17 cellular contexts compared by ENCODE assay signal in the genomic region with DNA sequence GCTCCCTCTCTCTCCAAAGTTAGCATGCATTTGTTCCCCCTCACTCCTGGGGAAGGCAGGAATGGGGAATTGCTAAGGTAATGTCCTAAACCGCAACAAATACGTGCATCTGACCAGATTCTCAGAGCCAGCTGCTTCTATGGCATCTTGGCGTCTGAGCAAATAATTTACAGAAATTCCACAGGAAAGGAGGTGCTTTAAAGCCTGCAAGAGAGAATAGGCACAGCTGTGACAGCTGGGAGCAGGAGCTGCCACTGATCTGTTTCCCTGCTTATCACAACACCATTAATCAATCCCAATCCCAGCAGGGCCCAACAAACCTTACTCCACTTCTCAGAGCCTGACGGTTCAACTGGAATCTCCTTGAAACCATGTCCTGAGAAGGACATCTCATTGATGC.
A peak's percentile ranks its signal among the peaks of the same experiment; 100 is the strongest.
DNase-seq lines count a peak whose midpoint lies in the region; TF ChIP-seq lines count a peak whose summit lies in the region.
"Had no signal": no experiment of that assay in that cellular context is flagged by ENCODE, and none has a peak within 500 bp of the region (broad histone marks: within the 10 kb centered on the region; RNA-seq: fewer than 3 reads in every experiment).

No MANE protein-coding gene starts in this region.

- WGBS in mesenchymal stem cell: 78% methylated on average over 3 of the region's 4 CpGs

- no peak overlapping the region for H3K23ac ChIP-seq in mesenchymal stem cell (ENCODE audit: low read length in 2 of 2)

- no peak overlapping the region for H3K9ac ChIP-seq in mesenchymal stem cell (ENCODE audit: low read length)

- POLR2A ChIA-PET in HEK293T (lab: Yijun Ruan, JAX) (no interaction called here), GM10248 (lab: Yijun Ruan, JAX) (interaction anchor here (0.5 kb wide), 1 partner anchor 34 kb away, joined by 3 read pairs; no protein-coding TSS in a partner anchor)

- no peak overlapping the region for H2AK5ac ChIP-seq in mesenchymal stem cell (ENCODE audit: low read length, severe bottlenecking)

- no peaks in the 10 kb centered on the region for H3K36me3 ChIP-seq in SJCRH30
- H3K36me3 ChIP-seq in mesenchymal stem cell (ENCODE audit: control insufficient read depth in 1 of 2, insufficient read depth in 2 of 2, low read depth in 1 of 2, low read length in 2 of 2): no peaks in the 10 kb centered on the region
- H3K36me3 ChIP-seq: SJSA1 had no signal

- no peaks in the 10 kb centered on the region for H3K79me1 ChIP-seq in mesenchymal stem cell (replicated peaks; ENCODE audit: low read length, poor library complexity, severe bottlenecking)

- peak overlapping the region; percentile 5 for H3K4me2 ChIP-seq in mesenchymal stem cell (ENCODE audit: low read length, poor library complexity, severe bottlenecking)

- no peak overlapping the region for H2BK120ac ChIP-seq in mesenchymal stem cell (ENCODE audit: low read depth, low read length)

- no peak for TF ChIP-seq CTCF in GM10248 (IDR thresholded peaks at IDR 0.05; ENCODE audit: control extremely low read depth, extremely low read depth, low read depth, missing control alignments)

- CTCF ChIA-PET in HEK293T (lab: Yijun Ruan, JAX) (interaction anchor here (1.2 kb wide), 1 partner anchor 13 kb away, joined by 3 read pairs; no protein-coding TSS in a partner anchor), GM10248 (lab: Yijun Ruan, JAX) (interaction anchor here (0.9 to 1.2 kb wide), 2 partner anchors 10 kb away, joined by 3 read pairs; no protein-coding TSS in a partner anchor)

- H3K27ac ChIP-seq in SJCRH30: no peak overlapping the region
- peak overlapping the region; percentile 83 for H3K27ac ChIP-seq in mesenchymal stem cell (ENCODE audit: low read length, poor library complexity, severe bottlenecking)
- H3K27ac ChIP-seq: SJSA1 had no signal

- no peak overlapping the region for H3K18ac ChIP-seq in mesenchymal stem cell (ENCODE audit: low read depth in 1 of 2, low read length in 2 of 2)

- H2AFZ ChIP-seq in mesenchymal stem cell (ENCODE audit: low read depth, low read length): no peak overlapping the region

- H2BK5ac ChIP-seq in mesenchymal stem cell (ENCODE audit: low read depth, low read length, poor library complexity, severe bottlenecking): no peak overlapping the region

- H2BK15ac ChIP-seq in mesenchymal stem cell (ENCODE audit: low read depth, poor library complexity, severe bottlenecking): no peak overlapping the region

- H3K14ac ChIP-seq in mesenchymal stem cell (ENCODE audit: low read length in 2 of 2): no peak overlapping the region

- no peak overlapping the region for H4K91ac ChIP-seq in mesenchymal stem cell (ENCODE audit: low read length)

- DNase-seq in HEK293T (ENCODE audit: extremely low spot score): peak; percentile 45
- peak; percentile 62 to 71 for DNase-seq in SJCRH30
- DNase-seq in mesenchymal stem cell: no peak
- peak; percentile 24 for DNase-seq in retina
- no peak for DNase-seq in NCI-H2196 (lab: John Stamatoyannopoulos, UW; ENCODE audit: unreplicated experiment)
- DNase-seq in GM10248 (ENCODE audit: extremely low spot score): no peak
- no peak for DNase-seq in NCI-H526 treated with DMSO at 0.1 percent for 48 hours (lab: John Stamatoyannopoulos, UW)
- DNase-seq: Calu3; CD4-positive, CD25-positive, alpha-beta regulatory T cell; DMS53; Kasumi-1; NCI-H1105 treated with DMSO at 0.1 percent for 48 hours; NCI-H187 treated with DMSO at 0.1 percent for 48 hours; NCI-H510A treated with DMSO at 0.1 percent for 48 hours; NK-92 treated with Interleukin-12 subunit alpha and Interleukin-12 subunit beta, amount 100 ng/mL, for 24 hours; OCI-M1 had no signal

- no peaks in the 10 kb centered on the region for H3K9me3 ChIP-seq in SJCRH30 (replicated peaks)
- no peaks in the 10 kb centered on the region for H3K9me3 ChIP-seq in mesenchymal stem cell (ENCODE audit: control insufficient read depth, low read length)
- H3K9me3 ChIP-seq: SJSA1 had no signal

- H3K27me3 ChIP-seq in SJCRH30: no peaks in the 10 kb centered on the region
- no peaks in the 10 kb centered on the region for H3K27me3 ChIP-seq in mesenchymal stem cell (ENCODE audit: control insufficient read depth in 1 of 2, insufficient read depth in 1 of 2, low read length in 2 of 2)
- H3K27me3 ChIP-seq: SJSA1 had no signal

- H4K8ac ChIP-seq in mesenchymal stem cell (ENCODE audit: low read length): no peak overlapping the region

- H3K4ac ChIP-seq in mesenchymal stem cell (ENCODE audit: low read depth in 1 of 2, low read length in 2 of 2): no peak overlapping the region

- H3K4me3 ChIP-seq in SJCRH30 (no peak overlapping the region), mesenchymal stem cell (ENCODE audit: insufficient read depth in 1 of 2, low read depth in 1 of 2, low read length in 2 of 2) (no peak overlapping the region)
- H3K4me3 ChIP-seq: SJSA1 had no signal

- H3K4me1 ChIP-seq in SJCRH30: peaks cover 14% of the 10 kb centered on the region
- peaks cover 11% of the 10 kb centered on the region for H3K4me1 ChIP-seq in mesenchymal stem cell (ENCODE audit: control insufficient read depth, insufficient read depth, low read depth, low read length)

- H2BK12ac ChIP-seq in mesenchymal stem cell (ENCODE audit: low read length in 2 of 2): no peak overlapping the region

TF ChIP-seq in HEK293T, 16 proteins besides CTCF, POLR2A, EP300 and RAD21:
- TF ChIP-seq, protein P1, sequence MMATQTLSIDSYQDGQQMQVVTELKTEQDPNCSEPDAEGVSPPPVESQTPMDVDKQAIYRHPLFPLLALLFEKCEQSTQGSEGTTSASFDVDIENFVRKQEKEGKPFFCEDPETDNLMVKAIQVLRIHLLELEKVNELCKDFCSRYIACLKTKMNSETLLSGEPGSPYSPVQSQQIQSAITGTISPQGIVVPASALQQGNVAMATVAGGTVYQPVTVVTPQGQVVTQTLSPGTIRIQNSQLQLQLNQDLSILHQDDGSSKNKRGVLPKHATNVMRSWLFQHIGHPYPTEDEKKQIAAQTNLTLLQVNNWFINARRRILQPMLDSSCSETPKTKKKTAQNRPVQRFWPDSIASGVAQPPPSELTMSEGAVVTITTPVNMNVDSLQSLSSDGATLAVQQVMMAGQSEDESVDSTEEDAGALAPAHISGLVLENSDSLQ (IDR thresholded peaks at IDR 0.05): peak; percentile 89
- no peak for TF ChIP-seq FOXK2 (IDR thresholded peaks at IDR 0.05)
TF ChIP-seq in HEK293T: peak in this region for 1.

Comparison
In these comparisons a context has a peak if more than half of its experiments do, and no peak if none do; other contexts are left out.
1. DNase-seq: peak in HEK293T (single experiment), SJCRH30 (2 of 2) and retina (single experiment); none in mesenchymal stem cell (single experiment), NCI-H2196 (single experiment), GM10248 (single experiment) and NCI-H526 treated with DMSO at 0.1 percent for 48 hours (single experiment).